ENCODE assay signal across 17 cellular contexts in the genomic region with DNA sequence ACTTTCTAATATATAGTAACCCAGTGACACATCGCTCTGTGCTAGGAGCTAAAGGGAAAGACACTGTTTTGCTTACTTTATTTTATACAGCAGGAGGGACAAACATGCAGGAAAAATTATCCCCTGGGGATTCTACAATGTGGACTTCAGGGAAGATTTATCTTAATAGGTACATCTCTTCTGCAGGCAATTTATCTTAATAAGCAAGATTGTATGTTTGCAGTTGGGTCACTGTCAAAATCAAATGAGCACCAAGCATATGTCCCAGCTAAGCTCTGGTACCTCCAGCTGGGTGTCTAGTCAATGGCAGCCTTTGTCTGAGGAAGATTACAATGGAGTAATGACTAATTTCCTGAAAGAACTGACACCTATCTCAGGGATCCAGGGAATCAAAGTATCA.
A peak's percentile ranks its signal among the peaks of the same experiment; 100 is the strongest.
DNase-seq lines count a peak whose midpoint lies in the region; ATAC-seq and TF ChIP-seq lines count a peak whose summit lies in the region.
"Had no signal": no experiment of that assay in that cellular context is flagged by ENCODE, and none has a peak within 500 bp of the region (broad histone marks: within the 10 kb centered on the region; RNA-seq: fewer than 3 reads in every experiment).

No MANE protein-coding gene starts in this region.

- no peaks in the 10 kb centered on the region for H3K27me3 ChIP-seq in BE2C
- H3K27me3 ChIP-seq: BLaER1 had no signal

- ATAC-seq in SK-N-SH treated with all-trans-retinoic acid at 6 μM for 48 hours (no peak), GM19455 (IDR thresholded peaks at IDR 0.05; ENCODE audit: unreplicated experiment) (no peak)
- ATAC-seq: CD8-positive, alpha-beta T cell had no signal

- H3K4me3 ChIP-seq in BE2C (ENCODE audit: low read depth, low read length) = no peak overlapping the region
- H3K4me3 ChIP-seq: BLaER1, GM23248 had no signal

- DNase-seq in NCI-H82 (lab: John Stamatoyannopoulos, UW) = peak; percentile 73
- DNase-seq in NCI-H82 treated with DMSO at 0.1 percent for 48 hours (lab: John Stamatoyannopoulos, UW; ENCODE audit: unreplicated experiment) = no peak
- peak; percentile 54 for DNase-seq in NCI-H2227 (lab: John Stamatoyannopoulos, UW; ENCODE audit: unreplicated experiment)
- peak; percentile 74 for DNase-seq in NCI-H69 (lab: John Stamatoyannopoulos, UW)
- no peak for DNase-seq in activated CD8-positive, alpha-beta memory T cell treated with anti-CD3 and anti-CD28 coated beads, Interleukin-2, amount 50 U/mL, for 48 hours
- no peak for DNase-seq in BE2C
- DNase-seq: Caco-2; CD4-positive, CD25-positive, alpha-beta regulatory T cell; CD8-positive, alpha-beta T cell; DMS153; DND-41; GM23248; H7; HCEC 1CT had no signal

- no peak for TF ChIP-seq CTCF in BE2C (IDR thresholded peaks at IDR 0.05; ENCODE audit: low read depth, low read length)

- H3K9me3 ChIP-seq in BE2C = no peaks in the 10 kb centered on the region
- H3K9me3 ChIP-seq: BLaER1, Caco-2 had no signal

- H3K36me3 ChIP-seq in BE2C = no peaks in the 10 kb centered on the region
- H3K36me3 ChIP-seq: BLaER1 had no signal

- peaks cover 77% of the 10 kb centered on the region for H3K4me1 ChIP-seq in BE2C
- H3K4me1 ChIP-seq: Caco-2 had no signal

TF ChIP-seq in SK-N-SH treated with all-trans-retinoic acid at 6 μM for 48 hours, 23 proteins besides CTCF, POLR2A, EP300 and RAD21:
- TF ChIP-seq ZNF8 (CRISPR knock-in tag; IDR thresholded peaks at IDR 0.05) = no peak
- TF ChIP-seq ISL1 (CRISPR knock-in tag; IDR thresholded peaks at IDR 0.05) = 0 out of 2 replicates have a peak, but pooled peaks have one; percentile 13
- no peak for TF ChIP-seq ZC3H10 (CRISPR knock-in tag; IDR thresholded peaks at IDR 0.05)
- TF ChIP-seq, protein P1, sequence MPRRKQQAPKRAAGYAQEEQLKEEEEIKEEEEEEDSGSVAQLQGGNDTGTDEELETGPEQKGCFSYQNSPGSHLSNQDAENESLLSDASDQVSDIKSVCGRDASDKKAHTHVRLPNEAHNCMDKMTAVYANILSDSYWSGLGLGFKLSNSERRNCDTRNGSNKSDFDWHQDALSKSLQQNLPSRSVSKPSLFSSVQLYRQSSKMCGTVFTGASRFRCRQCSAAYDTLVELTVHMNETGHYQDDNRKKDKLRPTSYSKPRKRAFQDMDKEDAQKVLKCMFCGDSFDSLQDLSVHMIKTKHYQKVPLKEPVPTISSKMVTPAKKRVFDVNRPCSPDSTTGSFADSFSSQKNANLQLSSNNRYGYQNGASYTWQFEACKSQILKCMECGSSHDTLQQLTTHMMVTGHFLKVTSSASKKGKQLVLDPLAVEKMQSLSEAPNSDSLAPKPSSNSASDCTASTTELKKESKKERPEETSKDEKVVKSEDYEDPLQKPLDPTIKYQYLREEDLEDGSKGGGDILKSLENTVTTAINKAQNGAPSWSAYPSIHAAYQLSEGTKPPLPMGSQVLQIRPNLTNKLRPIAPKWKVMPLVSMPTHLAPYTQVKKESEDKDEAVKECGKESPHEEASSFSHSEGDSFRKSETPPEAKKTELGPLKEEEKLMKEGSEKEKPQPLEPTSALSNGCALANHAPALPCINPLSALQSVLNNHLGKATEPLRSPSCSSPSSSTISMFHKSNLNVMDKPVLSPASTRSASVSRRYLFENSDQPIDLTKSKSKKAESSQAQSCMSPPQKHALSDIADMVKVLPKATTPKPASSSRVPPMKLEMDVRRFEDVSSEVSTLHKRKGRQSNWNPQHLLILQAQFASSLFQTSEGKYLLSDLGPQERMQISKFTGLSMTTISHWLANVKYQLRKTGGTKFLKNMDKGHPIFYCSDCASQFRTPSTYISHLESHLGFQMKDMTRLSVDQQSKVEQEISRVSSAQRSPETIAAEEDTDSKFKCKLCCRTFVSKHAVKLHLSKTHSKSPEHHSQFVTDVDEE (CRISPR knock-in tag; IDR thresholded peaks at IDR 0.05) = peak; percentile 20; the same call in 1 of the 2 replicates

Comparison
In these comparisons a context has a peak if more than half of its experiments do, and no peak if none do; other contexts are left out.
1. DNase-seq: peak in NCI-H82 (single experiment), NCI-H2227 (single experiment) and NCI-H69 (single experiment); none in NCI-H82 treated with DMSO at 0.1 percent for 48 hours (single experiment), activated CD8-positive, alpha-beta memory T cell treated with anti-CD3 and anti-CD28 coated beads, Interleukin-2, amount 50 U/mL, for 48 hours (single experiment) and BE2C (single experiment).